ENCODE assay signal across 35 cellular contexts in the genomic region with DNA sequence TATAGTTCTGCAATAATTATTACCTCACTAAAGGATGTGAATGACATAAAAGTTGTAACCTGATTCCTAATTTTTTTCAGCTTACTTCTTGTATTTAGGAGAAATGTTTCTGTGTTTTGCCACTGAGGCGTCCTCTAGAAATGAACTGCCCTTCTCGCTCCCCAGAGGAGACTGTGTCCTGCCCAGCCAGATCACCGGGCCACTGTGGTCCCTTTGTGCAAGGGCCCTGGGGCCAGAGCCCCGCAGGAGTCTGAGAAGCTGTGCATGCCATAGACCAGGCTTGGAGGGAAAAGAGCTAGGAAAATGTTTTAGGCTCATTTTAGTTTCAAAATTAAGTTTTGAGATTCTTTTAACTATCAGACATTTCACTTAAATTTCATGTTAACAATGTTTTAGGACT. TPM values are rescaled to one million over a fixed set of nuclear protein-coding genes. Genes with fewer than 3 reads are reported as not detected.
"Had no signal": no experiment of that assay in that cellular context is flagged by ENCODE, and none has a peak within 500 bp of the region (broad histone marks: within the 10 kb centered on the region; RNA-seq: fewer than 3 reads in every experiment).

No MANE protein-coding gene starts in this region.

- H3K27me3 ChIP-seq: MG63 had no signal

- H3K36me3 ChIP-seq: MG63 had no signal

- H3K9me3 ChIP-seq: MG63 had no signal

- H3K9ac ChIP-seq: KMS-11 had no signal

- H3K4me2 ChIP-seq: KMS-11 had no signal

- H3K27ac ChIP-seq: KMS-11 had no signal

- DNase-seq: Karpas-422, Kasumi-1, MG63, MM.1S, MV-4-11, NCI-H1048, NCI-H1092, NCI-H1092 treated with DMSO at 0.1 percent for 48 hours, NCI-H1105, NCI-H1105 treated with DMSO at 0.1 percent for 48 hours, NCI-H1417, NCI-H1417 treated with DMSO at 0.1 percent for 48 hours, NCI-H1436, NCI-H1436 treated with DMSO at 0.1 percent for 48 hours, NCI-H146, NCI-H1694, NCI-H1694 treated with DMSO at 0.1 percent for 48 hours, NCI-H187, NCI-H187 treated with DMSO at 0.1 percent for 48 hours, NCI-H1930, NCI-H2029, NCI-H2029 treated with DMSO at 0.1 percent for 48 hours, NCI-H2081, NCI-H2081 treated with DMSO at 0.1 percent for 48 hours, NCI-H2107, NCI-H2227 treated with DMSO at 0.1 percent for 48 hours, NCI-H226, NCI-H345, NCI-H446, NCI-H446 treated with DMSO at 0.1 percent for 48 hours, NCI-H510A had no signal

- H3K4me3 ChIP-seq: MG63 had no signal

RNA-seq across cellular contexts. Expression of a gene that starts 31.1 kb away (rescaled TPM):
- total RNA-seq: LHCN-M2, MCF 10A, NCI-H460 had no signal
